ENCODE assay signal across 22 cellular contexts in the genomic region with DNA sequence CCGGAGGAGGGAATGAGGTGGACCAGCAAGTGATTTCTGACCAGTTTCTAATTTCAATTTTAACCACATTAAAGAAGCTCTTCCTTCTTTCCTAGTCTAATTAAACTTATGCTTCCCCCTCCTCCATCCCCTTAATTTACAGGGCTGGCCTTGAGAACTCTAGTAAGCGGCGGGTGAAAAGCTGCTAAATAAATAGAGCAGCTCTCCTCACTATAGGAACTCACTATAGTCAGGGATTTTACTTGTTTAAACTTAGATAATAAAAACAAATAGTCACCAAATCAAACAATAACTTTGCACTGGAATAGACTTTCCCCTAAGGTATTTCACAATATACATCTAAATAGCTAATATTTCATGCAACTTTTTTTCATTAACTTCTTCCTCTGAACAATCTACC.
DNase-seq lines count a peak whose midpoint lies in the region; ATAC-seq, FAIRE-seq and TF ChIP-seq lines count a peak whose summit lies in the region.
"Had no signal": no experiment of that assay in that cellular context is flagged by ENCODE, and none has a peak within 500 bp of the region (broad histone marks: within the 10 kb centered on the region; RNA-seq: fewer than 3 reads in every experiment).

No MANE protein-coding gene starts in this region.

- H3K36me3 Mint-ChIP-seq in endodermal cell (ENCODE audit: low read depth): no peaks in the 10 kb centered on the region
- H3K36me3 Mint-ChIP-seq in CD8-positive, alpha-beta T cell: no peaks in the 10 kb centered on the region
- H3K36me3 Mint-ChIP-seq: CD4-positive, CD25-positive, alpha-beta regulatory T cell; CD8-positive, alpha-beta memory T cell had no signal

- H3K9me3 ChIP-seq in endodermal cell (ENCODE audit: control insufficient read depth, low read length) (no peaks in the 10 kb centered on the region), pancreas (no peaks in the 10 kb centered on the region), gastrocnemius medialis (no peaks in the 10 kb centered on the region)
- no peaks in the 10 kb centered on the region for H3K9me3 ChIP-seq in CD8-positive, alpha-beta T cell (ENCODE audit: low read length)
- H3K9me3 ChIP-seq: HAP-1 had no signal

- TF ChIP-seq POLR2A in gastrocnemius medialis (IDR thresholded peaks at IDR 0.05): no peak

- 58 to 100% methylated on average over 1 to 3 of the region's 3 CpGs for WGBS in endodermal cell (ENCODE audit: insufficient coverage in 1 of 2, insufficient read length in 1 of 2), 2 experiments
- 15 to 21% methylated on average over 3 of the region's 3 CpGs for WGBS in pancreas, 2 donors

- ATAC-seq in pancreas: peak; percentile 31 to 85 (median 77)
- no peak for ATAC-seq in gastrocnemius medialis
- ATAC-seq in CD8-positive, alpha-beta T cell: no peak

- POLR2A ChIA-PET in CD8-positive, alpha-beta T cell (lab: Charles Lee): no interaction called here

- H3K4me1 ChIP-seq in endodermal cell (ENCODE audit: control insufficient read depth, insufficient read depth, low read length) (no peaks in the 10 kb centered on the region), pancreas (peaks cover 0 to 5% (median 0%) of the 10 kb centered on the region in 3 donors), gastrocnemius medialis (no peaks in the 10 kb centered on the region)
- H3K4me1 ChIP-seq in CD8-positive, alpha-beta T cell (ENCODE audit: insufficient read depth, low read length): no peaks in the 10 kb centered on the region
- H3K4me1 ChIP-seq: HAP-1 had no signal

- H3K27ac ChIP-seq in endodermal cell (ENCODE audit: low read depth, low read length): no peak overlapping the region
- no peak overlapping the region for H3K27ac ChIP-seq in pancreas
- no peak overlapping the region for H3K27ac ChIP-seq in gastrocnemius medialis
- H3K27ac ChIP-seq in CD8-positive, alpha-beta T cell (ENCODE audit: low read depth, low read length): no peak overlapping the region

- no peaks in the 10 kb centered on the region for H3K36me3 ChIP-seq in endodermal cell (ENCODE audit: control insufficient read depth, insufficient read depth, low read length)
- no peaks in the 10 kb centered on the region for H3K36me3 ChIP-seq in pancreas
- no peaks in the 10 kb centered on the region for H3K36me3 ChIP-seq in gastrocnemius medialis
- no peaks in the 10 kb centered on the region for H3K36me3 ChIP-seq in CD8-positive, alpha-beta T cell (ENCODE audit: insufficient read depth, low read length)
- H3K36me3 ChIP-seq: HAP-1 had no signal

- no peaks in the 10 kb centered on the region for H3K27me3 Mint-ChIP-seq in endodermal cell (ENCODE audit: insufficient read depth)
- H3K27me3 Mint-ChIP-seq in CD8-positive, alpha-beta T cell (ENCODE audit: low read depth): no peaks in the 10 kb centered on the region
- H3K27me3 Mint-ChIP-seq: CD4-positive, CD25-positive, alpha-beta regulatory T cell; CD8-positive, alpha-beta memory T cell had no signal

- no peak for FAIRE-seq in pancreas (lab: Jason Lieb, UNC)
- FAIRE-seq: D721Med, GM12891, GM18507, H54 had no signal

- no peak overlapping the region for H3K27ac Mint-ChIP-seq in endodermal cell
- H3K27ac Mint-ChIP-seq in CD8-positive, alpha-beta T cell: no peak overlapping the region
- H3K27ac Mint-ChIP-seq: CD4-positive, CD25-positive, alpha-beta regulatory T cell; CD8-positive, alpha-beta memory T cell; HFFc6 had no signal

- intact Hi-C loops in pancreas (cut with DNase I): no loop called here
- intact Hi-C loops in gastrocnemius medialis (cut with DNase I; ENCODE audit: low total_unique reads): no loop called here
- intact Hi-C loops in CD8-positive, alpha-beta T cell (cut with DNase I, micrococcal nuclease): no loop called here

- DNase-seq in LNCaP clone FGC (ENCODE audit: low read depth) (peak; percentile 3), RKO (ENCODE audit: low spot score) (peak; percentile 14), endodermal cell (no peak), pancreas (no peak), kidney glomerular epithelial cell (lab: John Stamatoyannopoulos, UW) (no peak), gastrocnemius medialis (no peak), NCI-H2196 treated with DMSO at 0.1 percent for 48 hours (lab: John Stamatoyannopoulos, UW; ENCODE audit: unreplicated experiment) (no peak)
- no peak for DNase-seq in CD8-positive, alpha-beta T cell
- DNase-seq: C1 segment of cervical spinal cord; CD4-positive, CD25-positive, alpha-beta regulatory T cell; CD8-positive, alpha-beta memory T cell; DMS 273 treated with DMSO at 0.1 percent for 48 hours; DMS53; DMS79 treated with DMSO at 0.1 percent for 48 hours; GF-D8; GOT3; HFFc6 had no signal

- no peaks in the 10 kb centered on the region for H3K9me3 Mint-ChIP-seq in endodermal cell
- H3K9me3 Mint-ChIP-seq in CD8-positive, alpha-beta T cell: peaks cover 18% of the 10 kb centered on the region

- no peak overlapping the region for H3K9ac ChIP-seq in endodermal cell (ENCODE audit: extremely low read depth, low read length, poor library complexity, severe bottlenecking)

- H3K4me1 Mint-ChIP-seq in endodermal cell: peaks cover 28% of the 10 kb centered on the region
- no peaks in the 10 kb centered on the region for H3K4me1 Mint-ChIP-seq in CD8-positive, alpha-beta T cell (ENCODE audit: low read depth)
- H3K4me1 Mint-ChIP-seq: CD4-positive, CD25-positive, alpha-beta regulatory T cell; CD8-positive, alpha-beta memory T cell had no signal

- TF ChIP-seq CTCF in LNCaP clone FGC (IDR thresholded peaks at IDR 0.05; ENCODE audit: control insufficient read depth, extremely low read depth, insufficient read depth) (no peak), endodermal cell (conservative IDR thresholded peaks at IDR 0.05) (no peak), pancreas (IDR thresholded peaks at IDR 0.05) (no peak), gastrocnemius medialis (IDR thresholded peaks at IDR 0.05 in 4 of 5, conservative IDR thresholded peaks at IDR 0.05 in 1 of 5) (no peak)
- TF ChIP-seq CTCF in CD8-positive, alpha-beta T cell (IDR thresholded peaks at IDR 0.05): no peak

- H3K4me3 Mint-ChIP-seq in endodermal cell: peak overlapping the region; percentile 5
- no peak overlapping the region for H3K4me3 Mint-ChIP-seq in CD8-positive, alpha-beta T cell
- H3K4me3 Mint-ChIP-seq: CD4-positive, CD25-positive, alpha-beta regulatory T cell; CD8-positive, alpha-beta memory T cell; HFFc6 had no signal

- H3K4me3 ChIP-seq in LNCaP clone FGC (ENCODE audit: low read depth, low read length) (no peak overlapping the region), endodermal cell (ENCODE audit: low read length) (no peak overlapping the region), pancreas (no peak overlapping the region), gastrocnemius medialis (no peak overlapping the region)
- no peak overlapping the region for H3K4me3 ChIP-seq in CD8-positive, alpha-beta T cell (ENCODE audit: low read depth, low read length)
- H3K4me3 ChIP-seq: HAP-1 had no signal

- CTCF ChIA-PET in CD8-positive, alpha-beta T cell (lab: Charles Lee): no interaction called here

- H3K27me3 ChIP-seq in endodermal cell (ENCODE audit: control insufficient read depth, insufficient read depth, low read length, poor library complexity, severe bottlenecking) (no peaks in the 10 kb centered on the region), pancreas (no peaks in the 10 kb centered on the region), gastrocnemius medialis (no peaks in the 10 kb centered on the region)
- no peaks in the 10 kb centered on the region for H3K27me3 ChIP-seq in CD8-positive, alpha-beta T cell (ENCODE audit: insufficient read depth, low read length)

- in situ Hi-C loops in gastrocnemius medialis (cut with MboI; ENCODE audit: low sequenced_read_pairs in 4 of 4): no loop called here

Comparison
In these comparisons a context has a peak if more than half of its experiments do, and no peak if none do; other contexts are left out.
1. DNase-seq: peak in LNCaP clone FGC (single experiment) and RKO (single experiment); none in endodermal cell (single experiment), pancreas (0 of 6), kidney glomerular epithelial cell (single experiment), gastrocnemius medialis (0 of 2), NCI-H2196 treated with DMSO at 0.1 percent for 48 hours (single experiment) and CD8-positive, alpha-beta T cell (0 of 7).
2. ATAC-seq: peak in pancreas (4 of 4); none in gastrocnemius medialis (0 of 2) and CD8-positive, alpha-beta T cell (single experiment).